Comparison of ENCODE assay signal across 22 cellular contexts in genomic region chr5:167143726-167144125, GRCh38.
"Had no signal": no experiment of that assay in that cellular context is flagged by ENCODE, and none has a peak within 500 bp of the region (broad histone marks: within the 10 kb centered on the region; RNA-seq: fewer than 3 reads in every experiment).

No MANE protein-coding gene starts in this region.

- H3K27me3 ChIP-seq: breast epithelium, Peyer's patch, SJCRH30 had no signal

- H3K4me1 ChIP-seq: breast epithelium, Peyer's patch, SJCRH30 had no signal

- H3K27me3 Mint-ChIP-seq: activated CD4-positive, alpha-beta T cell treated with anti-CD3 and anti-CD28 coated beads, Interleukin-2, amount 10 ng/mL, durations not matched to agents 24 days and 14 days; activated CD8-positive, alpha-beta memory T cell treated with anti-CD3 and anti-CD28 coated beads, Interleukin-2, amount 10 ng/mL, durations not matched to agents 7 days and 5 days; activated naive CD4-positive, alpha-beta T cell treated with anti-CD3 and anti-CD28 coated beads, Interleukin-2, amount 50 U/mL, for 24 hours; activated T-cell treated with anti-CD3 and anti-CD28 coated beads, Interleukin-2, amount 50 U/mL, for 24 hours had no signal

- H3K36me3 Mint-ChIP-seq: activated CD8-positive, alpha-beta memory T cell treated with anti-CD3 and anti-CD28 coated beads, Interleukin-2, amount 10 ng/mL, durations not matched to agents 7 days and 5 days; activated naive CD4-positive, alpha-beta T cell treated with anti-CD3 and anti-CD28 coated beads, Interleukin-2, amount 50 U/mL, for 24 hours had no signal

- H3K4me3 ChIP-seq: breast epithelium, Peyer's patch, SJCRH30 had no signal

- ATAC-seq: activated CD8-positive, alpha-beta memory T cell treated with anti-CD3 and anti-CD28 coated beads, Interleukin-2, amount 10 ng/mL, durations not matched to agents 7 days and 5 days; SK-N-SH treated with all-trans-retinoic acid at 6 μM for 48 hours had no signal

- DNase-seq: activated CD4-positive, alpha-beta T cell treated with anti-CD3 and anti-CD28 coated beads, Interleukin-2, amount 10 ng/mL, durations not matched to agents 24 days and 14 days; activated CD4-positive, alpha-beta T cell treated with anti-CD3 and anti-CD28 coated beads, Interleukin-2, amount 50 U/mL, for 48 hours; activated CD4-positive, CD25-positive, alpha-beta regulatory T cell treated with anti-CD3 and anti-CD28 coated beads, Interleukin-2, amount 50 U/mL, for 72 hours; activated CD8-positive, alpha-beta memory T cell treated with anti-CD3 and anti-CD28 coated beads, Interleukin-2, amount 10 ng/mL, durations not matched to agents 7 days and 5 days; activated effector memory CD4-positive, alpha-beta T cell treated with Interleukin-2 at 50 U/mL for 16 hours; activated naive CD4-positive, alpha-beta T cell; activated T-cell treated with anti-CD3 and anti-CD28 coated beads, Interleukin-2, amount 50 U/mL, for 24 hours; aorta; caudate nucleus; NCI-H1048; NCI-H2029; NCI-H510A treated with DMSO at 0.1 percent for 48 hours; NCI-H69; Peyer's patch; Right ventricle myocardium superior; SJCRH30; SW 1271 had no signal

- H3K36me3 ChIP-seq: breast epithelium, Peyer's patch, SJCRH30 had no signal

- H3K9me3 ChIP-seq: breast epithelium, Peyer's patch, SJCRH30 had no signal

- H3K4me1 Mint-ChIP-seq: activated CD4-positive, alpha-beta T cell treated with anti-CD3 and anti-CD28 coated beads, Interleukin-2, amount 10 ng/mL, durations not matched to agents 24 days and 14 days; activated CD8-positive, alpha-beta memory T cell treated with anti-CD3 and anti-CD28 coated beads, Interleukin-2, amount 10 ng/mL, durations not matched to agents 7 days and 5 days; activated naive CD4-positive, alpha-beta T cell treated with anti-CD3 and anti-CD28 coated beads, Interleukin-2, amount 50 U/mL, for 24 hours had no signal

- H3K9me3 Mint-ChIP-seq: activated CD4-positive, alpha-beta T cell treated with anti-CD3 and anti-CD28 coated beads, Interleukin-2, amount 10 ng/mL, durations not matched to agents 24 days and 14 days; activated T-helper 1 cell treated with anti-CD3 and anti-CD28 coated beads, Interleukin-12 subunit alpha, Interleukin-12 subunit beta, Interleukin-2, Interleukin-4 antibody, amounts not matched to agents 30 ng/mL and 10 ng/mL and 1 ng/mL, durations not matched to agents 14 hours and 24 hours and 36 hours had no signal

- H3K27ac Mint-ChIP-seq: activated CD4-positive, alpha-beta T cell treated with anti-CD3 and anti-CD28 coated beads, Interleukin-2, amount 10 ng/mL, durations not matched to agents 24 days and 14 days; activated CD8-positive, alpha-beta memory T cell treated with anti-CD3 and anti-CD28 coated beads, Interleukin-2, amount 10 ng/mL, durations not matched to agents 7 days and 5 days; activated naive CD4-positive, alpha-beta T cell treated with anti-CD3 and anti-CD28 coated beads, Interleukin-2, amount 50 U/mL, for 24 hours; activated T-cell treated with anti-CD3 and anti-CD28 coated beads, Interleukin-2, amount 50 U/mL, for 24 hours; activated T-helper 1 cell treated with anti-CD3 and anti-CD28 coated beads, Interleukin-12 subunit alpha, Interleukin-12 subunit beta, Interleukin-2, Interleukin-4 antibody, amounts not matched to agents 30 ng/mL and 10 ng/mL and 1 ng/mL, durations not matched to agents 14 hours and 24 hours and 36 hours had no signal

- H3K27ac ChIP-seq: breast epithelium, Peyer's patch, RWPE1, SJCRH30 had no signal

- H3K4me3 Mint-ChIP-seq: activated CD4-positive, alpha-beta T cell treated with anti-CD3 and anti-CD28 coated beads, Interleukin-2, amount 10 ng/mL, durations not matched to agents 24 days and 14 days; activated CD8-positive, alpha-beta memory T cell treated with anti-CD3 and anti-CD28 coated beads, Interleukin-2, amount 10 ng/mL, durations not matched to agents 7 days and 5 days; activated naive CD4-positive, alpha-beta T cell treated with anti-CD3 and anti-CD28 coated beads, Interleukin-2, amount 50 U/mL, for 24 hours; activated T-cell treated with anti-CD3 and anti-CD28 coated beads, Interleukin-2, amount 50 U/mL, for 24 hours; activated T-helper 1 cell treated with anti-CD3 and anti-CD28 coated beads, Interleukin-12 subunit alpha, Interleukin-12 subunit beta, Interleukin-2, Interleukin-4 antibody, amounts not matched to agents 30 ng/mL and 10 ng/mL and 1 ng/mL, durations not matched to agents 14 hours and 24 hours and 36 hours had no signal
